ENCODE assay signal across 8 cellular contexts in the genomic region with DNA sequence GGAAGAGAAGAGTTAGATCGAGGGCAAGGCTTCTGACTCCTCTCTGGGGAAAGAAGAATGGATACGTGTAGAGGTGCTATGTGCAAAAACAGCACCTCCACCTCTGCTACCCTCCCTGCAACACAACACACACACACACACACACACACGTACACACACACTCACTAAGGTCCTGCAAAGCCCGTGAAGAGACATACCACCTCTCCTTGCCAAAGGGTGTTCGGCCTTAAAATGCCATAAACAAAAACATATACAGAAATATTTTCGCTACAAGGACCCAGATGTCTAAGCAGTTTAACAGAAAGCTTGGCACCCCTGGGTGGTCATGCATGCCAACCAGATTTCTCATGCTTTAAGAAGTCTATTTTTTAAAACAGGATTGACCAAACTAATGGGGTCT.
A peak's percentile ranks its signal among the peaks of the same experiment; 100 is the strongest.
DNase-seq lines count a peak whose midpoint lies in the region; ATAC-seq and TF ChIP-seq lines count a peak whose summit lies in the region.

No MANE protein-coding gene starts in this region.

- H3K36me3 ChIP-seq in mucosa of stomach (ENCODE audit: control insufficient read depth, insufficient read depth, low read length) = no peaks in the 10 kb centered on the region

- DNase-seq in AG10803 (ENCODE audit: low read depth) = peak; percentile 51
- no peak for DNase-seq in HL-60 (ENCODE audit: low read depth in 1 of 2, low spot score in 1 of 2)
- DNase-seq in astrocyte of the spinal cord (ENCODE audit: low read depth, low spot score) = no peak
- no peak for DNase-seq in T1000 (lab: John Stamatoyannopoulos, UW)
- no peak for DNase-seq in NCI-H446 (lab: John Stamatoyannopoulos, UW)

- H3K27ac ChIP-seq in HL-60 (replicated peaks) = no peak overlapping the region

- H3K4me3 ChIP-seq in AG10803 (ENCODE audit: low read length) (peak overlapping the region; percentile 79), HL-60 (replicated peaks; ENCODE audit: insufficient read depth, low read length) (peak overlapping the region; percentile 80), astrocyte of the spinal cord (ENCODE audit: low read depth, low read length) (peak overlapping the region; percentile 64), mucosa of stomach (ENCODE audit: low read length) (no peak overlapping the region)

- in situ Hi-C loops in astrocyte of the spinal cord (cut with HindIII; ENCODE audit: low sequenced_read_pairs) = no loop called here

- TF ChIP-seq CTCF in AG10803 (conservative IDR thresholded peaks at IDR 0.05; ENCODE audit: low read length) (no peak), HL-60 (IDR thresholded peaks at IDR 0.05; ENCODE audit: insufficient read depth, low read length) (no peak), astrocyte of the spinal cord (IDR thresholded peaks at IDR 0.05; ENCODE audit: low read depth, low read length) (no peak)

- peak overlapping the region; percentile 88 for H3K9ac ChIP-seq in mucosa of stomach (ENCODE audit: low read length)

- H3K27me3 ChIP-seq in HL-60 (ENCODE audit: insufficient read depth, poor library complexity, severe bottlenecking) (no peaks in the 10 kb centered on the region), mucosa of stomach (ENCODE audit: control insufficient read depth, insufficient read depth, low read length) (no peaks in the 10 kb centered on the region)

- peaks cover 8% of the 10 kb centered on the region for H3K4me1 ChIP-seq in mucosa of stomach (ENCODE audit: control insufficient read depth, insufficient read depth, low read length)

- no peaks in the 10 kb centered on the region for H3K9me3 ChIP-seq in mucosa of stomach (ENCODE audit: control insufficient read depth, low read length)

- ATAC-seq in HG02759 (IDR thresholded peaks at IDR 0.05; ENCODE audit: unreplicated experiment) = no peak
- no peak for ATAC-seq in HG02870 (IDR thresholded peaks at IDR 0.05; ENCODE audit: unreplicated experiment)
